In genomic region chr11:79304599-79305212, GRCh38 we compare ENCODE assay signal across 16 cellular contexts.
DNase-seq lines count a peak whose midpoint lies in the region; ATAC-seq, FAIRE-seq and TF ChIP-seq lines count a peak whose summit lies in the region.
"Had no signal": no experiment of that assay in that cellular context is flagged by ENCODE, and none has a peak within 500 bp of the region (broad histone marks: within the 10 kb centered on the region; RNA-seq: fewer than 3 reads in every experiment).

No MANE protein-coding gene starts in this region.

- no TSS peak for BruUV-seq in PC-9 (replicated peaks; lab: Mats Ljungman, UMichigan)

- FAIRE-seq in frontal cortex (lab: Jason Lieb, UNC): no peak

- POLR2A ChIA-PET in PC-9 (lab: Charles Lee; ENCODE audit: unreplicated experiment): no interaction called here

- H3K27ac ChIP-seq in PC-9 (no peak overlapping the region), brain microvascular endothelial cell (no peak overlapping the region)
- H3K27ac ChIP-seq: sigmoid colon had no signal

- CTCF ChIA-PET in PC-9 (lab: Charles Lee): no interaction called here

- H3K4me3 ChIP-seq in PC-9: no peak overlapping the region
- H3K4me3 ChIP-seq in brain microvascular endothelial cell (ENCODE audit: low read depth, low read length): no peak overlapping the region
- H3K4me3 ChIP-seq: sigmoid colon had no signal

- H3K79me2 ChIP-seq in PC-9 (ENCODE audit: low read depth): no peaks in the 10 kb centered on the region

- DNase-seq in EH (ENCODE audit: low read depth) (peak; percentile 0), PC-9 (no peak), medulla oblongata (ENCODE audit: extremely low spot score) (peak; percentile 79), brain microvascular endothelial cell (no peak), frontal cortex (ENCODE audit: low spot score in 2 of 2) (no peak)
- no peak for DNase-seq in activated naive CD4-positive, alpha-beta T cell treated with anti-CD3 and anti-CD28 coated beads, Interleukin-2, amount 50 U/mL, for 72 hours (ENCODE audit: low spot score in 2 of 2)
- DNase-seq in activated naive CD4-positive, alpha-beta T cell treated with anti-CD3 and anti-CD28 coated beads, Interleukin-2, amount 50 U/mL, for 16 hours: no peak
- DNase-seq: aorta; effector memory CD4-positive, alpha-beta T cell; naive thymus-derived CD8-positive, alpha-beta T cell; NCI-H1694; NCI-H69; sigmoid colon had no signal

- peaks cover 4% of the 10 kb centered on the region in 2 donors for H3K9me3 Mint-ChIP-seq in activated naive CD4-positive, alpha-beta T cell treated with anti-CD3 and anti-CD28 coated beads, Interleukin-2, amount 50 U/mL, for 72 hours

- H3K27ac Mint-ChIP-seq in activated naive CD4-positive, alpha-beta T cell treated with anti-CD3 and anti-CD28 coated beads, Interleukin-2, amount 50 U/mL, for 72 hours: no peak overlapping the region
- H3K27ac Mint-ChIP-seq: CD14-positive monocyte; naive thymus-derived CD8-positive, alpha-beta T cell; stimulated activated naive CD8-positive, alpha-beta T cell treated with anti-CD3 and anti-CD28 coated beads, Interleukin-15, Interleukin-2, amounts not matched to agents 100 ng/mL and 50 ng/mL, for 24 hours had no signal

- TF ChIP-seq CTCF in PC-9 (conservative IDR thresholded peaks at IDR 0.05) (no peak), brain microvascular endothelial cell (IDR thresholded peaks at IDR 0.05; ENCODE audit: low read depth, low read length, missing control alignments) (no peak)

- H3K27me3 ChIP-seq in PC-9 (ENCODE audit: insufficient read depth, low read depth): peaks cover 31% of the 10 kb centered on the region
- H3K27me3 ChIP-seq in brain microvascular endothelial cell (replicated peaks): no peaks in the 10 kb centered on the region
- H3K27me3 ChIP-seq: sigmoid colon had no signal

- intact Hi-C loops in PC-9 (cut with micrococcal nuclease; ENCODE audit: unreplicated experiment): no loop called here

- H4K20me1 ChIP-seq in PC-9 (ENCODE audit: insufficient read depth): no peaks in the 10 kb centered on the region

- H3K4me2 ChIP-seq in PC-9: no peak overlapping the region

- H3K9me3 ChIP-seq in PC-9 (ENCODE audit: insufficient read depth, low read depth): no peaks in the 10 kb centered on the region; the same call in 1 of the 2 replicates
- H3K9me3 ChIP-seq: sigmoid colon had no signal

- H2AFZ ChIP-seq in PC-9: 0 out of 2 replicates have a peak overlapping the region, but pooled peaks have one; percentile 14

- H3K9me2 ChIP-seq in PC-9 (ENCODE audit: insufficient read depth): no peaks in the 10 kb centered on the region

- H3K36me3 ChIP-seq in PC-9 (ENCODE audit: low read depth) (no peaks in the 10 kb centered on the region), brain microvascular endothelial cell (replicated peaks) (no peaks in the 10 kb centered on the region)
- H3K36me3 ChIP-seq: sigmoid colon had no signal

- H3K4me1 ChIP-seq in PC-9 (replicated peaks; ENCODE audit: insufficient read depth): no peaks in the 10 kb centered on the region
- H3K4me1 ChIP-seq: sigmoid colon had no signal

- no peaks in the 10 kb centered on the region for H3K36me3 Mint-ChIP-seq in activated naive CD4-positive, alpha-beta T cell treated with anti-CD3 and anti-CD28 coated beads, Interleukin-2, amount 50 U/mL, for 72 hours
- H3K36me3 Mint-ChIP-seq: CD14-positive monocyte; naive thymus-derived CD8-positive, alpha-beta T cell had no signal

- no peaks in the 10 kb centered on the region for H3F3A ChIP-seq in PC-9 (ENCODE audit: insufficient read depth, low read depth)

- in situ Hi-C loops in brain microvascular endothelial cell (cut with HindIII; ENCODE audit: low pct_ligation_motif_present, low sequenced_read_pairs): no loop called here

- ATAC-seq in GM21390 (IDR thresholded peaks at IDR 0.05; ENCODE audit: unreplicated experiment): peak; percentile 69
- no peak for ATAC-seq in activated naive CD4-positive, alpha-beta T cell treated with anti-CD3 and anti-CD28 coated beads, Interleukin-2, amount 50 U/mL, for 72 hours
- ATAC-seq: naive thymus-derived CD8-positive, alpha-beta T cell had no signal

Comparison
In these comparisons a context has a peak if more than half of its experiments do, and no peak if none do; other contexts are left out.
1. DNase-seq: peak in EH (single experiment) and medulla oblongata (single experiment); none in PC-9 (0 of 2), activated naive CD4-positive, alpha-beta T cell treated with anti-CD3 and anti-CD28 coated beads, Interleukin-2, amount 50 U/mL, for 72 hours (0 of 2), activated naive CD4-positive, alpha-beta T cell treated with anti-CD3 and anti-CD28 coated beads, Interleukin-2, amount 50 U/mL, for 16 hours (single experiment), brain microvascular endothelial cell (single experiment) and frontal cortex (0 of 2).